In genomic region chrX:39504850-39505259, GRCh38 we compare ENCODE assay signal across 22 cellular contexts.
"Had no signal": no experiment of that assay in that cellular context is flagged by ENCODE, and none has a peak within 500 bp of the region (broad histone marks: within the 10 kb centered on the region; RNA-seq: fewer than 3 reads in every experiment).

No MANE protein-coding gene starts in this region.

- H3K4me1 Mint-ChIP-seq: activated CD4-positive, alpha-beta memory T cell treated with anti-CD3 and anti-CD28 coated beads, Interleukin-2, amount 10 ng/mL, durations not matched to agents 7 days and 5 days; immature natural killer cell; natural killer cell had no signal

- H3K9me3 ChIP-seq: body of pancreas, pancreas, upper lobe of right lung had no signal

- H3K27ac ChIP-seq: body of pancreas, dorsolateral prefrontal cortex, hepatocyte, pancreas, right lobe of liver, upper lobe of right lung had no signal

- H3K27me3 Mint-ChIP-seq: activated CD4-positive, alpha-beta memory T cell treated with anti-CD3 and anti-CD28 coated beads, Interleukin-2, amount 10 ng/mL, durations not matched to agents 7 days and 5 days; activated CD4-positive, alpha-beta T cell treated with anti-CD3 and anti-CD28 coated beads, Interleukin-2, amount 10 ng/mL, durations not matched to agents 24 days and 14 days; activated naive CD8-positive, alpha-beta T cell treated with anti-CD3 and anti-CD28 coated beads, Interleukin-2, amount 50 U/mL, for 24 hours had no signal

- H3K4me3 Mint-ChIP-seq: activated CD4-positive, alpha-beta memory T cell treated with anti-CD3 and anti-CD28 coated beads, Interleukin-2, amount 10 ng/mL, durations not matched to agents 7 days and 5 days; activated CD4-positive, alpha-beta T cell treated with anti-CD3 and anti-CD28 coated beads, Interleukin-2, amount 10 ng/mL, durations not matched to agents 24 days and 14 days; activated naive CD8-positive, alpha-beta T cell treated with anti-CD3 and anti-CD28 coated beads, Interleukin-2, amount 50 U/mL, for 24 hours; effector memory CD8-positive, alpha-beta T cell; immature natural killer cell; mesothelial cell of epicardium; natural killer cell had no signal

- H2AFZ ChIP-seq: hepatocyte had no signal

- H3K79me2 ChIP-seq: hepatocyte had no signal

- DNase-seq: activated CD4-positive, alpha-beta memory T cell treated with anti-CD3 and anti-CD28 coated beads, Interleukin-2, amount 10 ng/mL, durations not matched to agents 7 days and 5 days; activated CD4-positive, alpha-beta T cell treated with anti-CD3 and anti-CD28 coated beads, Interleukin-2, amount 10 ng/mL, durations not matched to agents 24 days and 14 days; activated gamma-delta T cell; activated naive CD4-positive, alpha-beta T cell treated with anti-CD3 and anti-CD28 coated beads, Interleukin-2, amount 50 U/mL, for 16 hours; activated naive CD8-positive, alpha-beta T cell treated with anti-CD3 and anti-CD28 coated beads, Interleukin-2, amount 50 U/mL, for 24 hours; body of pancreas; central memory CD4-positive, alpha-beta T cell; dorsolateral prefrontal cortex; effector memory CD8-positive, alpha-beta T cell; glutamatergic neuron; immature natural killer cell; natural killer cell; pancreas; right lobe of liver; stimulated activated CD4-positive, alpha-beta T cell treated with anti-CD3 and anti-CD28 coated beads, Interleukin-4, amount 100 ng/mL, for 1 hour; stimulated activated naive CD4-positive, alpha-beta T cell; upper lobe of right lung had no signal

- H3K36me3 Mint-ChIP-seq: immature natural killer cell, mesothelial cell of epicardium had no signal

- H3K9me3 Mint-ChIP-seq: activated CD4-positive, alpha-beta T cell treated with anti-CD3 and anti-CD28 coated beads, Interleukin-2, amount 10 ng/mL, durations not matched to agents 24 days and 14 days; activated naive CD8-positive, alpha-beta T cell treated with anti-CD3 and anti-CD28 coated beads, Interleukin-2, amount 50 U/mL, for 24 hours; natural killer cell had no signal

- H3K4me1 ChIP-seq: body of pancreas, pancreas, right lobe of liver, upper lobe of right lung had no signal

- ATAC-seq: activated CD4-positive, CD25-positive, alpha-beta regulatory T cell treated with anti-CD3 and anti-CD28 coated beads, Interleukin-2, amount 50 U/mL, for 24 hours; activated naive CD8-positive, alpha-beta T cell treated with anti-CD3 and anti-CD28 coated beads, Interleukin-2, amount 50 U/mL, for 24 hours; body of pancreas; effector memory CD8-positive, alpha-beta T cell; esophagus mucosa; left lobe of liver; natural killer cell; pancreas; right lobe of liver; upper lobe of right lung had no signal

- H3K4me2 ChIP-seq: hepatocyte had no signal

- H3K36me3 ChIP-seq: pancreas, right lobe of liver, upper lobe of right lung had no signal

- H3K4me3 ChIP-seq: body of pancreas, dorsolateral prefrontal cortex, hepatocyte, pancreas, right lobe of liver, upper lobe of right lung had no signal

- H3K27ac Mint-ChIP-seq: activated CD4-positive, alpha-beta memory T cell treated with anti-CD3 and anti-CD28 coated beads, Interleukin-2, amount 10 ng/mL, durations not matched to agents 7 days and 5 days; activated CD4-positive, alpha-beta T cell treated with anti-CD3 and anti-CD28 coated beads, Interleukin-2, amount 10 ng/mL, durations not matched to agents 24 days and 14 days; activated naive CD8-positive, alpha-beta T cell treated with anti-CD3 and anti-CD28 coated beads, Interleukin-2, amount 50 U/mL, for 24 hours; effector memory CD8-positive, alpha-beta T cell; immature natural killer cell; mesothelial cell of epicardium; natural killer cell had no signal

- H3K27me3 ChIP-seq: body of pancreas, hepatocyte, right lobe of liver, upper lobe of right lung had no signal
